ENCODE assay signal across 16 cellular contexts in the genomic region with DNA sequence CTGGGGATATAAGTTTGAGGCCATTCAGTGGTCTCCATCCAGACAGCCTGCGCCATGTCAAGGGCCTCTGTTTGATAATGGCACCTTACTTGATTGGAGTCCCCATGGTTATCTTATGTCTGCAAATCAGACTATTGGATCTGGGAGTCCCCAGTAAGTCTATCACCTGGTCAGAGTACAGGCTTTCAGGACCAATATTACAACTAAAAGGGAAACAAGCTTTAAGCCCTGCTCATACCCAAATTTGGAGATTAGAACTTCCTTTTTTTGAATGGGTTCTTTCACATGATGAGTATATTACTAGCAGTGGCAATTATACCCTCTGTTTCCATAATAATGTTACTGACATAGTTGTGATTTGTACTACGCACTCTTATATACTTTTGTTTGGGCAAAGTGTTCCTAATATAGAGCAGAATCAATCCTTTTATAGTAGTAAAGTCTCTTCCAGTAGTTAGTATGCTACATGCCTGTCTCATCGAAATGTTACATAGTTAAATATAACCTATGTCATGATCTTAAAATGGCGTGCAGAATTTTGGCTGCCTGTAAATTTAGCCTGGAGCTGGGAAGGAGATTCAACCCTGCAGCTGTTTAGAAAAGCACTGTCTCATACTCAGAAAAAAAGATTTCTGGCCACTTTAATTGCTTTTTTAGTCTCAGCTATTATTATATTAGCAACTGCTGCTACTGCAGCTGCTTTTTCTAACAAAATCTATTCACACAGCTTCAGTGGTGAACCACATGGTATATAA.
DNase-seq lines count a peak whose midpoint lies in the region; ATAC-seq and FAIRE-seq lines count a peak whose summit lies in the region.
"Had no signal": no experiment of that assay in that cellular context is flagged by ENCODE, and none has a peak within 500 bp of the region (broad histone marks: within the 10 kb centered on the region; RNA-seq: fewer than 3 reads in every experiment).

No MANE protein-coding gene starts in this region.

- FAIRE-seq in GM18507 (lab: Jason Lieb, UNC): peak; percentile 80
- FAIRE-seq: TTC549 had no signal

- DNase-seq in GM18507 (ENCODE audit: extremely low spot score, insufficient read length, low read depth): no peak
- DNase-seq in globus pallidus (ENCODE audit: low spot score): peak; percentile 6
- no peak for DNase-seq in stimulated activated naive CD8-positive, alpha-beta T cell treated with anti-CD3 and anti-CD28 coated beads, Interleukin-15, amount 100 ng/mL, for 72 hours
- no peak for DNase-seq in DMS 273 (lab: John Stamatoyannopoulos, UW; ENCODE audit: unreplicated experiment)
- no peak for DNase-seq in NCI-H82 treated with DMSO at 0.1 percent for 48 hours (lab: John Stamatoyannopoulos, UW; ENCODE audit: unreplicated experiment)
- DNase-seq: activated CD4-positive, alpha-beta memory T cell treated with anti-CD3 and anti-CD28 coated beads for 36 hours; left ventricle myocardium inferior; sigmoid colon; stimulated activated CD4-positive, alpha-beta T cell treated with anti-CD3 and anti-CD28 coated beads, Interleukin-4, amount 100 ng/mL, for 4 hours had no signal

- H3K27me3 Mint-ChIP-seq in stimulated activated naive CD8-positive, alpha-beta T cell treated with anti-CD3 and anti-CD28 coated beads, Interleukin-15, amount 100 ng/mL, for 72 hours: peaks cover 56% of the 10 kb centered on the region

- H3K9me3 Mint-ChIP-seq in stimulated activated naive CD8-positive, alpha-beta T cell treated with anti-CD3 and anti-CD28 coated beads, Interleukin-15, amount 100 ng/mL, for 72 hours: no peaks in the 10 kb centered on the region
- H3K9me3 Mint-ChIP-seq: activated CD4-positive, alpha-beta memory T cell treated with anti-CD3 and anti-CD28 coated beads for 36 hours; stimulated activated memory B cell treated with anti-CD40 and anti-IgM and Interleukin-4, amounts not matched to agents 10 μg/mL and 1 μg/mL and 100 μg/mL, for 72 hours had no signal

- no peak overlapping the region for H3K27ac Mint-ChIP-seq in stimulated activated naive CD8-positive, alpha-beta T cell treated with anti-CD3 and anti-CD28 coated beads, Interleukin-15, amount 100 ng/mL, for 72 hours
- H3K27ac Mint-ChIP-seq: activated CD4-positive, alpha-beta memory T cell treated with anti-CD3 and anti-CD28 coated beads for 36 hours had no signal

- no peaks in the 10 kb centered on the region for H3K4me1 Mint-ChIP-seq in stimulated activated naive CD8-positive, alpha-beta T cell treated with anti-CD3 and anti-CD28 coated beads, Interleukin-15, amount 100 ng/mL, for 72 hours
- H3K4me1 Mint-ChIP-seq: neural crest cell had no signal

- no peak overlapping the region for H3K4me3 Mint-ChIP-seq in stimulated activated naive CD8-positive, alpha-beta T cell treated with anti-CD3 and anti-CD28 coated beads, Interleukin-15, amount 100 ng/mL, for 72 hours
- H3K4me3 Mint-ChIP-seq: activated CD4-positive, alpha-beta memory T cell treated with anti-CD3 and anti-CD28 coated beads for 36 hours; brain; neural crest cell; stimulated activated memory B cell treated with anti-CD40 and anti-IgM and Interleukin-4, amounts not matched to agents 10 μg/mL and 1 μg/mL and 100 μg/mL, for 72 hours had no signal

- ATAC-seq in GM21390 (IDR thresholded peaks at IDR 0.05; ENCODE audit: unreplicated experiment) (peak; percentile 31), HG03354 (IDR thresholded peaks at IDR 0.05; ENCODE audit: poor library complexity, severe bottlenecking, unreplicated experiment) (peak; percentile 32), GM21360 (IDR thresholded peaks at IDR 0.05; ENCODE audit: unreplicated experiment) (no peak)
- no peak for ATAC-seq in stimulated activated naive CD8-positive, alpha-beta T cell treated with anti-CD3 and anti-CD28 coated beads, Interleukin-15, amount 100 ng/mL, for 72 hours
- ATAC-seq: stimulated activated memory B cell treated with anti-CD40 and anti-IgM and Interleukin-4, amounts not matched to agents 10 μg/mL and 1 μg/mL and 100 μg/mL, for 72 hours had no signal

Comparison
In these comparisons a context has a peak if more than half of its experiments do, and no peak if none do; other contexts are left out.
1. ATAC-seq: peak in GM21390 (single experiment) and HG03354 (single experiment); none in GM21360 (single experiment) and stimulated activated naive CD8-positive, alpha-beta T cell treated with anti-CD3 and anti-CD28 coated beads, Interleukin-15, amount 100 ng/mL, for 72 hours (single experiment).